ENCODE assay signal across 8 cellular contexts in the genomic region with DNA sequence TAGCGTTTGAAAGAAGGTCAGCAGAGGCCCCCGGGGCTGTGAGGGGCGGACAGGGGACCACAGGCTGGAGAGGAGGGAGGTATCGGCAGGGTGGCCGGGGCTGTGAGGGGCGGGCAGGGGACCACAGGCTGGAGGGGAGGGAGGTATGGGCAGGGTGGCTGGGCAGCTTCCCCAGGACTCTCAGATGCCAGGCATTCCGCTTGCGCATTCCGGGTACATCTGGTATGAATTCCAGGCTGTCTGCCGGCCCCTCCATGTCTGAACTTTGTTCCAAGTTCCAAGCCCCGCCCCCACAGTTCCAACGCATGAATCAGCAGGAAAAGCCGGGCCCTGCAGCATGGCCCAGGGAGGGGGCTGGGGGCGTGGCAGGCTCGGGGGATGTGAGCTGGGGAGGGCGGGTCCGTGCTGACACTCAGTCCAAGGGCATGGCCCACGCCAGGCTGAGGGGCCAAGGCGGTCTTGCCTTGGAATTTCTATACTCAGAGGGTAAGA.
A peak's percentile ranks its signal among the peaks of the same experiment; 100 is the strongest.
DNase-seq lines count a peak whose midpoint lies in the region; ATAC-seq and TF ChIP-seq lines count a peak whose summit lies in the region.

No MANE protein-coding gene starts in this region.

- peak overlapping the region; percentile 93 for H3K4me3 ChIP-seq in astrocyte of the spinal cord (ENCODE audit: low read depth, low read length)

- peak overlapping the region; percentile 82 for H3K4me3 Mint-ChIP-seq in T-helper 1 cell treated with Interleukin-12 subunit alpha and Interleukin-12 subunit beta and Interleukin-4 antibody, amounts not matched to agents 30 μg/mL and 1 μg/mL, for 36 hours

- ATAC-seq in HG03039 (IDR thresholded peaks at IDR 0.05; ENCODE audit: unreplicated experiment), result no peak

- in situ Hi-C loops in astrocyte of the spinal cord (cut with HindIII; ENCODE audit: low sequenced_read_pairs), result no loop called here

- H3K27ac Mint-ChIP-seq in T-helper 1 cell treated with Interleukin-12 subunit alpha and Interleukin-12 subunit beta and Interleukin-4 antibody, amounts not matched to agents 30 μg/mL and 1 μg/mL, for 36 hours, result no peak overlapping the region

- H3K36me3 Mint-ChIP-seq in T-helper 1 cell treated with Interleukin-12 subunit alpha and Interleukin-12 subunit beta and Interleukin-4 antibody, amounts not matched to agents 30 μg/mL and 1 μg/mL, for 36 hours (ENCODE audit: low read depth), result peaks cover 32% of the 10 kb centered on the region

- peaks cover 15% of the 10 kb centered on the region for H3K27me3 Mint-ChIP-seq in T-helper 1 cell treated with Interleukin-12 subunit alpha and Interleukin-12 subunit beta and Interleukin-4 antibody, amounts not matched to agents 30 μg/mL and 1 μg/mL, for 36 hours (ENCODE audit: low read depth)

- TF ChIP-seq CTCF in astrocyte of the spinal cord (IDR thresholded peaks at IDR 0.05; ENCODE audit: low read depth, low read length), result no peak

- DNase-seq in T-helper 1 cell, result no peak
- DNase-seq in NCI-H510A treated with DMSO at 0.1 percent for 48 hours (lab: John Stamatoyannopoulos, UW), result peak; percentile 50
- peak; percentile 98 for DNase-seq in astrocyte of the spinal cord (ENCODE audit: low read depth, low spot score)
- DNase-seq in hepatic stellate cell (ENCODE audit: low spot score), result peak; percentile 94
- peak; percentile 58 for DNase-seq in pons (ENCODE audit: low spot score)
- DNase-seq in activated CD4-positive, CD25-positive, alpha-beta regulatory T cell treated with anti-CD3 and anti-CD28 coated beads, Interleukin-2, amount 50 U/mL, for 72 hours, result no peak

- no peaks in the 10 kb centered on the region for H3K9me3 Mint-ChIP-seq in T-helper 1 cell treated with Interleukin-12 subunit alpha and Interleukin-12 subunit beta and Interleukin-4 antibody, amounts not matched to agents 30 μg/mL and 1 μg/mL, for 36 hours

- H3K4me1 Mint-ChIP-seq in T-helper 1 cell treated with Interleukin-12 subunit alpha and Interleukin-12 subunit beta and Interleukin-4 antibody, amounts not matched to agents 30 μg/mL and 1 μg/mL, for 36 hours (ENCODE audit: low read depth), result peaks cover 40% of the 10 kb centered on the region

Comparison
In these comparisons a context has a peak if more than half of its experiments do, and no peak if none do; other contexts are left out.
1. DNase-seq: peak in NCI-H510A treated with DMSO at 0.1 percent for 48 hours (single experiment), astrocyte of the spinal cord (single experiment), hepatic stellate cell (single experiment) and pons (single experiment); none in T-helper 1 cell (0 of 5) and activated CD4-positive, CD25-positive, alpha-beta regulatory T cell treated with anti-CD3 and anti-CD28 coated beads, Interleukin-2, amount 50 U/mL, for 72 hours (single experiment).